ENCODE assay signal across 8 cellular contexts in the genomic region with DNA sequence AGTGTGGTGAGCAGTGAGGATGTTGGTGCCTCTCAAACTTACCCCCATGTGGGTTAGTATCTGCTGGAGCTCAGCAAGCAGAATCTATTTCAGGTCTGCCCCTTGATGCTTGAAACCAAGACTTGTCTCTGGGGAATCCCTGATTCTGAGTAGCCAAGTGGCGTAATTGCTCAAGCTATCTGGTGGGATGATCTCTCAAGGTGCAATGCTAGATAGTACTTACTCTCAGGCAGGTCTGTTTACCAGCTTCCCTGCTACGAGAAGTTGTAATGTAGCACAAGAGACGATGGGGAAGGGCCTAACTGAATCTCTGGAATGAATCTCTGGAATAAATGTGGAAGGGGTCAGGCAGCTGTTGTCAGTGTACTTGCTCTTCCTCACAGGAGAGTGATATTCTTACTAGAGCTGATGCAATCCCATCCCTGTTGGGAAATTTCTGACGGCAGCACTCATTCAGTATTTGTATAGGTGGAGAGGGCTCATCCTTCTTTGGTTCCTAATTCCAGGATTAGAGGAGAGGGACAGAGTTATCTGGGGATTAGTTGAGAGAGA.
A peak's percentile ranks its signal among the peaks of the same experiment; 100 is the strongest.
DNase-seq lines count a peak whose midpoint lies in the region; ATAC-seq and TF ChIP-seq lines count a peak whose summit lies in the region.

No MANE protein-coding gene starts in this region.

- POLR2A ChIA-PET in CD8-positive, alpha-beta T cell (lab: Charles Lee), result interaction anchor here (0.9 kb wide), 1 partner anchor 109 kb away, joined by 3 read pairs; no protein-coding TSS in a partner anchor

- H3K27ac ChIP-seq in GM23338 (ENCODE audit: low read depth), result peak overlapping the region; percentile 95
- H3K27ac ChIP-seq in CD8-positive, alpha-beta T cell (ENCODE audit: low read depth, low read length), result no peak overlapping the region

- H3K27me3 ChIP-seq in GM23338 (ENCODE audit: insufficient read depth), result no peaks in the 10 kb centered on the region
- no peaks in the 10 kb centered on the region for H3K27me3 ChIP-seq in CD8-positive, alpha-beta T cell (ENCODE audit: insufficient read depth, low read length)

- H3K4me2 ChIP-seq in GM23338, result peak overlapping the region; percentile 73

- H3K9me2 ChIP-seq in GM23338 (ENCODE audit: insufficient read depth), result no peaks in the 10 kb centered on the region

- H3K79me2 ChIP-seq in GM23338 (replicated peaks; ENCODE audit: insufficient read depth), result peaks cover 96% of the 10 kb centered on the region

- H3K27me3 Mint-ChIP-seq in GM23338 (ENCODE audit: insufficient read depth, low read depth, poor library complexity) (peaks cover 9% of the 10 kb centered on the region), osteocyte (ENCODE audit: unreplicated experiment) (no peaks in the 10 kb centered on the region)
- H3K27me3 Mint-ChIP-seq in CD8-positive, alpha-beta T cell (ENCODE audit: low read depth), result no peaks in the 10 kb centered on the region

- H3K9me3 Mint-ChIP-seq in GM23338 (no peaks in the 10 kb centered on the region; the same call in 2 of the 3 replicates), osteocyte (ENCODE audit: unreplicated experiment) (no peaks in the 10 kb centered on the region)
- no peaks in the 10 kb centered on the region for H3K9me3 Mint-ChIP-seq in CD8-positive, alpha-beta T cell

- in situ Hi-C loops in GM13977 (cut with MboI; ENCODE audit: low pct_unique_long_range_greater_than_20kb, low sequenced_read_pairs, unreplicated experiment), result no loop called here

- peak overlapping the region; percentile 66 for H3K4me3 Mint-ChIP-seq in GM23338
- peak overlapping the region; percentile 69 for H3K4me3 Mint-ChIP-seq in osteocyte (ENCODE audit: unreplicated experiment)
- H3K4me3 Mint-ChIP-seq in CD8-positive, alpha-beta T cell, result no peak overlapping the region

- no peak for ATAC-seq in GM23338
- ATAC-seq in CD8-positive, alpha-beta T cell, result no peak

- H3K4me3 ChIP-seq in GM23338, result no peak overlapping the region
- no peak overlapping the region for H3K4me3 ChIP-seq in CD8-positive, alpha-beta T cell (ENCODE audit: low read depth, low read length)

- TF ChIP-seq CTCF in GM13977 (IDR thresholded peaks at IDR 0.05; ENCODE audit: extremely low read depth, insufficient read depth, missing control alignments) (no peak), GM23338 (conservative IDR thresholded peaks at IDR 0.05; ENCODE audit: low read depth in 2 of 2) (no peak), osteocyte (IDR thresholded peaks at IDR 0.05) (no peak)
- TF ChIP-seq CTCF in CD8-positive, alpha-beta T cell (IDR thresholded peaks at IDR 0.05), result no peak

- DNase-seq in GM13977 (ENCODE audit: low spot score) (peak; percentile 67), GM23338 (ENCODE audit: low spot score) (no peak), NCI-H2107 treated with DMSO at 0.1 percent for 48 hours (lab: John Stamatoyannopoulos, UW; ENCODE audit: unreplicated experiment) (peak; percentile 100), dedifferentiated amniotic fluid mesenchymal stem cell (ENCODE audit: extremely low spot score) (peak; percentile 79), osteocyte (ENCODE audit: extremely low spot score, unreplicated experiment) (no peak), T-helper 9 cell (no peak)
- DNase-seq in activated CD8-positive, alpha-beta memory T cell treated with anti-CD3 and anti-CD28 coated beads, Interleukin-2, amount 50 U/mL, for 48 hours, result no peak
- DNase-seq in CD8-positive, alpha-beta T cell, result no peak

- peaks cover 69% of the 10 kb centered on the region for H3K4me1 ChIP-seq in GM23338 (ENCODE audit: insufficient read depth)
- peaks cover 22% of the 10 kb centered on the region for H3K4me1 ChIP-seq in CD8-positive, alpha-beta T cell (ENCODE audit: insufficient read depth, low read length)

- H3K27ac Mint-ChIP-seq in GM23338, result peak overlapping the region; percentile 95
- H3K27ac Mint-ChIP-seq in osteocyte (ENCODE audit: unreplicated experiment), result peak overlapping the region; percentile 94
- no peak overlapping the region for H3K27ac Mint-ChIP-seq in CD8-positive, alpha-beta T cell

- H3K4me1 Mint-ChIP-seq in GM23338, result peaks cover 71% of the 10 kb centered on the region
- peaks cover 56% of the 10 kb centered on the region for H3K4me1 Mint-ChIP-seq in osteocyte (ENCODE audit: unreplicated experiment)
- H3K4me1 Mint-ChIP-seq in CD8-positive, alpha-beta T cell (ENCODE audit: low read depth), result peaks cover 81% of the 10 kb centered on the region

- no peaks in the 10 kb centered on the region for H3K9me3 ChIP-seq in CD8-positive, alpha-beta T cell (ENCODE audit: low read length)

- CTCF ChIA-PET in CD8-positive, alpha-beta T cell (lab: Charles Lee), result interaction anchor here (1.2 to 7.1 kb wide), 4 partner anchors 12 to 172 kb away, joined by 3 to 71 read pairs (median 16); no protein-coding TSS in a partner anchor

- intact Hi-C loops in CD8-positive, alpha-beta T cell (cut with DNase I, micrococcal nuclease), result loop anchor here in 1 of 2 experiments (10.0 kb wide), 1 partner anchor 135 kb away; no protein-coding TSS in a partner anchor

- H3K36me3 ChIP-seq in GM23338 (ENCODE audit: insufficient read depth), result no peaks in the 10 kb centered on the region
- H3K36me3 ChIP-seq in CD8-positive, alpha-beta T cell (ENCODE audit: insufficient read depth, low read length), result no peaks in the 10 kb centered on the region

- H2AFZ ChIP-seq in GM23338, result no peak overlapping the region

- 0 out of 2 replicates have a peak, but pooled peaks cover 2% of the 10 kb centered on the region for H3F3A ChIP-seq in GM23338 (replicated peaks; ENCODE audit: low read depth)

- H3K36me3 Mint-ChIP-seq in GM23338 (ENCODE audit: low read depth) (no peaks in the 10 kb centered on the region), osteocyte (ENCODE audit: unreplicated experiment) (peaks cover 4% of the 10 kb centered on the region)
- H3K36me3 Mint-ChIP-seq in CD8-positive, alpha-beta T cell, result peaks cover 35% of the 10 kb centered on the region

- peaks cover 5% of the 10 kb centered on the region for H4K20me1 ChIP-seq in GM23338 (replicated peaks; ENCODE audit: insufficient read depth)

TF ChIP-seq in GM23338, 12 proteins besides CTCF, POLR2A, EP300 and RAD21:
- no peak for TF ChIP-seq POLR2AphosphoS5 (IDR thresholded peaks at IDR 0.05; ENCODE audit: low read depth)
- TF ChIP-seq, protein P1, sequence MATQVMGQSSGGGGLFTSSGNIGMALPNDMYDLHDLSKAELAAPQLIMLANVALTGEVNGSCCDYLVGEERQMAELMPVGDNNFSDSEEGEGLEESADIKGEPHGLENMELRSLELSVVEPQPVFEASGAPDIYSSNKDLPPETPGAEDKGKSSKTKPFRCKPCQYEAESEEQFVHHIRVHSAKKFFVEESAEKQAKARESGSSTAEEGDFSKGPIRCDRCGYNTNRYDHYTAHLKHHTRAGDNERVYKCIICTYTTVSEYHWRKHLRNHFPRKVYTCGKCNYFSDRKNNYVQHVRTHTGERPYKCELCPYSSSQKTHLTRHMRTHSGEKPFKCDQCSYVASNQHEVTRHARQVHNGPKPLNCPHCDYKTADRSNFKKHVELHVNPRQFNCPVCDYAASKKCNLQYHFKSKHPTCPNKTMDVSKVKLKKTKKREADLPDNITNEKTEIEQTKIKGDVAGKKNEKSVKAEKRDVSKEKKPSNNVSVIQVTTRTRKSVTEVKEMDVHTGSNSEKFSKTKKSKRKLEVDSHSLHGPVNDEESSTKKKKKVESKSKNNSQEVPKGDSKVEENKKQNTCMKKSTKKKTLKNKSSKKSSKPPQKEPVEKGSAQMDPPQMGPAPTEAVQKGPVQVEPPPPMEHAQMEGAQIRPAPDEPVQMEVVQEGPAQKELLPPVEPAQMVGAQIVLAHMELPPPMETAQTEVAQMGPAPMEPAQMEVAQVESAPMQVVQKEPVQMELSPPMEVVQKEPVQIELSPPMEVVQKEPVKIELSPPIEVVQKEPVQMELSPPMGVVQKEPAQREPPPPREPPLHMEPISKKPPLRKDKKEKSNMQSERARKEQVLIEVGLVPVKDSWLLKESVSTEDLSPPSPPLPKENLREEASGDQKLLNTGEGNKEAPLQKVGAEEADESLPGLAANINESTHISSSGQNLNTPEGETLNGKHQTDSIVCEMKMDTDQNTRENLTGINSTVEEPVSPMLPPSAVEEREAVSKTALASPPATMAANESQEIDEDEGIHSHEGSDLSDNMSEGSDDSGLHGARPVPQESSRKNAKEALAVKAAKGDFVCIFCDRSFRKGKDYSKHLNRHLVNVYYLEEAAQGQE (IDR thresholded peaks at IDR 0.05; ENCODE audit: unreplicated experiment), result no peak
- TF ChIP-seq ETS1 (IDR thresholded peaks at IDR 0.05), result no peak
- TF ChIP-seq NANOG (IDR thresholded peaks at IDR 0.05; ENCODE audit: borderline replicate concordance), result no peak
- TF ChIP-seq STAT1 (IDR thresholded peaks at IDR 0.05; ENCODE audit: unreplicated experiment), result no peak
- no peak for TF ChIP-seq EZH2 (IDR thresholded peaks at IDR 0.05; ENCODE audit: low read depth, unreplicated experiment)
- no peak for TF ChIP-seq EZH2phosphoT487 (IDR thresholded peaks at IDR 0.05; ENCODE audit: unreplicated experiment)
TF ChIP-seq in GM23338: peak in this region for 0.

Comparison
In these comparisons a context has a peak if more than half of its experiments do, and no peak if none do; other contexts are left out.
1. DNase-seq: peak in GM13977 (single experiment), NCI-H2107 treated with DMSO at 0.1 percent for 48 hours (single experiment) and dedifferentiated amniotic fluid mesenchymal stem cell (single experiment); none in GM23338 (single experiment), osteocyte (single experiment), activated CD8-positive, alpha-beta memory T cell treated with anti-CD3 and anti-CD28 coated beads, Interleukin-2, amount 50 U/mL, for 48 hours (single experiment), T-helper 9 cell (single experiment) and CD8-positive, alpha-beta T cell (0 of 7).